In the genomic region with DNA sequence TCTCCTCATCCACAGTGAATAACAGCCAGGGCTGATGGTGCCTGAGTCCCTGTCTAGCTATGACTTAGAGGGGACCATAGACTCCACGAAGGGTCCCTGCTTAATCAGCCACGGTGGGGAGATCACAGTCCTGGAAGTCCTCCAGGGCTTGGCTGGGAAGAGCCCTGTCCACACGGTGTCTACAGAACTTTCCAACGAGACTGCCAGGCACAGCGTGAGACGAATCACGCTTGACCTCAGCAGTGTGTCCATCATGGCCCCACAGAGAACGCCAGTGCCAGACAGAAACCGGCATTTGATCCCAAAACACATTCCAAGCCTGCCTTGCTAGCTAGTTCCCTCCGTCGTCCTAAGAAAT, we compare ENCODE assay signal across 19 cellular contexts.
DNase-seq lines count a peak whose midpoint lies in the region; ATAC-seq, FAIRE-seq and TF ChIP-seq lines count a peak whose summit lies in the region.
"Had no signal": no experiment of that assay in that cellular context is flagged by ENCODE, and none has a peak within 500 bp of the region (broad histone marks: within the 10 kb centered on the region; RNA-seq: fewer than 3 reads in every experiment).

No MANE protein-coding gene starts in this region.

- H3K4me1 Mint-ChIP-seq in activated CD8-positive, alpha-beta T cell treated with anti-CD3 and anti-CD28 coated beads, Interleukin-2, amount 10 ng/mL, durations not matched to agents 7 days and 5 days (ENCODE audit: low read depth): peaks cover 4% of the 10 kb centered on the region

- H3K9me2 ChIP-seq in OCI-LY7 (ENCODE audit: insufficient read depth, low read length): no peaks in the 10 kb centered on the region

- no peak for TF ChIP-seq CTCF in choroid plexus epithelial cell (conservative IDR thresholded peaks at IDR 0.05; ENCODE audit: low read depth, low read length)
- TF ChIP-seq CTCF in HepG2 (CRISPR knock-in tag; IDR thresholded peaks at IDR 0.05): no peak
- no peak for TF ChIP-seq CTCF in upper lobe of right lung (IDR thresholded peaks at IDR 0.05)
- TF ChIP-seq CTCF in OCI-LY7 (conservative IDR thresholded peaks at IDR 0.05; ENCODE audit: low read length): no peak

- POLR2A ChIA-PET in HepG2 (lab: Yijun Ruan, JAX): no interaction called here
- POLR2A ChIA-PET in activated CD8-positive, alpha-beta T cell treated with anti-CD3 and anti-CD28 coated beads, Interleukin-2, amount 10 ng/mL, durations not matched to agents 7 days and 5 days (lab: Charles Lee): no interaction called here
- POLR2A ChIA-PET in OCI-LY7 (lab: Charles Lee): no interaction called here

- TF ChIP-seq RAD21 in HepG2 (CRISPR knock-in tag; IDR thresholded peaks at IDR 0.05): no peak

- H3K27ac ChIP-seq in HepG2 (ENCODE audit: extremely low read length, insufficient read depth, low read length) (no peak overlapping the region), upper lobe of right lung (no peak overlapping the region), caudate nucleus (ENCODE audit: low read depth, low read length) (no peak overlapping the region), OCI-LY7 (ENCODE audit: low read depth, low read length, poor library complexity, severe bottlenecking) (no peak overlapping the region)
- H3K27ac ChIP-seq: psoas muscle, skin epidermis, transverse colon had no signal

- H3K36me3 ChIP-seq in HepG2 (replicated peaks in 1 of 2; ENCODE audit: control insufficient read depth in 1 of 2, insufficient read depth in 2 of 2, low read length in 2 of 2) (peaks cover 15 to 62% of the 10 kb centered on the region in 2 experiments; a peak in 4 of 5 replicates), upper lobe of right lung (peaks cover 15% of the 10 kb centered on the region), OCI-LY7 (ENCODE audit: insufficient read depth, low read length) (peaks cover 20% of the 10 kb centered on the region; the same call in 1 of the 2 replicates)

- no peak overlapping the region for H3K27ac Mint-ChIP-seq in activated CD8-positive, alpha-beta T cell treated with anti-CD3 and anti-CD28 coated beads, Interleukin-2, amount 10 ng/mL, durations not matched to agents 7 days and 5 days
- H3K27ac Mint-ChIP-seq: activated CD8-positive, alpha-beta T cell treated with anti-CD3 and anti-CD28 coated beads for 36 hours; T-helper 17 cell had no signal

- CTCF ChIA-PET in HepG2 (lab: Yijun Ruan, JAX; ENCODE audit: low intra/inter-chr PET ratio, low total read pairs): interaction anchor here (0.7 to 1.1 kb wide), 2 partner anchors 57 to 64 kb away, joined by 3 read pairs; no protein-coding TSS in a partner anchor
- CTCF ChIA-PET in activated CD8-positive, alpha-beta T cell treated with anti-CD3 and anti-CD28 coated beads, Interleukin-2, amount 10 ng/mL, durations not matched to agents 7 days and 5 days (lab: Charles Lee): interaction anchor here (1.0 to 1.8 kb wide), 5 partner anchors 17 to 81 kb away, joined by 3 to 5 read pairs (median 4); no protein-coding TSS in a partner anchor
- CTCF ChIA-PET in OCI-LY7 (lab: Charles Lee; ENCODE audit: unreplicated experiment): no interaction called here

- H3K36me3 Mint-ChIP-seq in activated CD8-positive, alpha-beta T cell treated with anti-CD3 and anti-CD28 coated beads, Interleukin-2, amount 10 ng/mL, durations not matched to agents 7 days and 5 days (ENCODE audit: low read depth): no peaks in the 10 kb centered on the region

- H3K4me2 ChIP-seq in HepG2 (ENCODE audit: low read depth, low read length) (no peak overlapping the region), OCI-LY7 (ENCODE audit: low read length) (no peak overlapping the region)

- H3K4me3 ChIP-seq in choroid plexus epithelial cell (ENCODE audit: low read depth, low read length) (no peak overlapping the region), HepG2 (replicated peaks in 1 of 3; ENCODE audit: insufficient read depth in 1 of 3, low read depth in 2 of 3, low read length in 3 of 3) (no peak overlapping the region), upper lobe of right lung (no peak overlapping the region), OCI-LY7 (ENCODE audit: low read depth, low read length, poor library complexity, severe bottlenecking) (no peak overlapping the region)
- H3K4me3 ChIP-seq: K562, psoas muscle, skin epidermis, transverse colon had no signal

- WGBS in HepG2 (ENCODE audit: low lambda C conversion rate): 89% methylated on average over 3 of the region's 11 CpGs

- intact Hi-C loops in Right ventricle myocardium superior (cut with DNase I): loop anchor here (5.0 kb wide), 1 partner anchor 39 kb away; no protein-coding TSS in a partner anchor
- intact Hi-C loops in left cardiac atrium (cut with DNase I): loop anchor here (5.0 to 10.0 kb wide), 2 partner anchors 62 to 84 kb away; no protein-coding TSS in a partner anchor
- intact Hi-C loops in HepG2 (cut with micrococcal nuclease; ENCODE audit: unreplicated experiment): loop anchor here (5.0 kb wide), 3 partner anchors 39 to 84 kb away; no protein-coding TSS in a partner anchor
- intact Hi-C loops in upper lobe of right lung (cut with DNase I): loop anchor here (2.0 kb wide), 1 partner anchor 40 kb away; no protein-coding TSS in a partner anchor
- intact Hi-C loops in OCI-LY7 (cut with micrococcal nuclease; ENCODE audit: unreplicated experiment): loop anchor here (2.0 to 10.0 kb wide), 3 partner anchors 39 to 412 kb away; no protein-coding TSS in a partner anchor

- H3K27me3 ChIP-seq in HepG2 (ENCODE audit: control insufficient read depth in 1 of 2, insufficient read depth in 2 of 2, low read length in 2 of 2): no peaks in the 10 kb centered on the region
- no peaks in the 10 kb centered on the region for H3K27me3 ChIP-seq in upper lobe of right lung
- H3K27me3 ChIP-seq: transverse colon had no signal

- TF ChIP-seq EP300 in HepG2 (IDR thresholded peaks at IDR 0.05; ENCODE audit: low read depth in 2 of 2, low read length in 2 of 2) (no peak), HepG2 (CRISPR knock-in tag; IDR thresholded peaks at IDR 0.05; ENCODE audit: borderline replicate concordance) (no peak)

- no peaks in the 10 kb centered on the region for H3K27me3 Mint-ChIP-seq in activated CD8-positive, alpha-beta T cell treated with anti-CD3 and anti-CD28 coated beads, Interleukin-2, amount 10 ng/mL, durations not matched to agents 7 days and 5 days (ENCODE audit: low read depth)
- H3K27me3 Mint-ChIP-seq: activated CD8-positive, alpha-beta T cell treated with anti-CD3 and anti-CD28 coated beads for 36 hours; CD8-positive, alpha-beta memory T cell; T-helper 17 cell had no signal

- H3K4me1 ChIP-seq in HepG2 (ENCODE audit: insufficient read depth, low read length): no peaks in the 10 kb centered on the region
- H3K4me1 ChIP-seq in upper lobe of right lung: peaks cover 10% of the 10 kb centered on the region
- H3K4me1 ChIP-seq in OCI-LY7 (ENCODE audit: insufficient read depth, low read length, poor library complexity, severe bottlenecking): no peaks in the 10 kb centered on the region
- H3K4me1 ChIP-seq: psoas muscle had no signal

- H3K9ac ChIP-seq in HepG2 (ENCODE audit: insufficient read depth, low read depth, low read length): no peak overlapping the region

- H2AFZ ChIP-seq in HepG2 (ENCODE audit: low read length) (no peak overlapping the region), OCI-LY7 (ENCODE audit: low read length) (no peak overlapping the region)

- H3K9me3 ChIP-seq in HepG2 (ENCODE audit: low read length) (no peaks in the 10 kb centered on the region), upper lobe of right lung (no peaks in the 10 kb centered on the region), OCI-LY7 (ENCODE audit: low read length) (no peaks in the 10 kb centered on the region)
- H3K9me3 ChIP-seq: psoas muscle, transverse colon had no signal

- H4K20me1 ChIP-seq in HepG2 (ENCODE audit: insufficient read depth, low read length): peaks cover 16% of the 10 kb centered on the region; the same call in 1 of the 2 replicates
- H4K20me1 ChIP-seq in OCI-LY7 (ENCODE audit: insufficient read depth, low read length): no peaks in the 10 kb centered on the region

- DNase-seq in Right ventricle myocardium superior (peak; percentile 40), left cardiac atrium (no peak), choroid plexus epithelial cell (ENCODE audit: low read depth) (peak; percentile 13), HepG2 (ENCODE audit: low spot score) (no peak), upper lobe of right lung (peak; percentile 31), caudate nucleus (lab: John Stamatoyannopoulos, UW) (no peak), OCI-LY7 (ENCODE audit: low spot score) (no peak)
- DNase-seq in activated CD8-positive, alpha-beta T cell treated with anti-CD3 and anti-CD28 coated beads, Interleukin-2, amount 10 ng/mL, durations not matched to agents 7 days and 5 days: no peak
- DNase-seq: DMS153 had no signal

- peak; percentile 52 for ATAC-seq in Right ventricle myocardium superior (ENCODE audit: poor library complexity)
- no peak for ATAC-seq in left cardiac atrium
- peak; percentile 5; the same call in 1 of the 3 replicates for ATAC-seq in HepG2
- ATAC-seq in upper lobe of right lung: no peak
- no peak for ATAC-seq in activated CD8-positive, alpha-beta T cell treated with anti-CD3 and anti-CD28 coated beads, Interleukin-2, amount 10 ng/mL, durations not matched to agents 7 days and 5 days

- H3K9me3 Mint-ChIP-seq in activated CD8-positive, alpha-beta T cell treated with anti-CD3 and anti-CD28 coated beads, Interleukin-2, amount 10 ng/mL, durations not matched to agents 7 days and 5 days (ENCODE audit: insufficient read depth): no peaks in the 10 kb centered on the region
- H3K9me3 Mint-ChIP-seq: activated CD8-positive, alpha-beta T cell treated with anti-CD3 and anti-CD28 coated beads for 36 hours; CD8-positive, alpha-beta memory T cell had no signal

- peaks cover 5% of the 10 kb centered on the region for H3K79me2 ChIP-seq in HepG2 (ENCODE audit: insufficient read depth, low read length)
- H3K79me2 ChIP-seq in OCI-LY7 (ENCODE audit: insufficient read depth, low read depth, low read length): no peaks in the 10 kb centered on the region

- BruUV-seq in HepG2 (replicated peaks; lab: Mats Ljungman, UMichigan) (no TSS peak), OCI-LY7 (replicated peaks; lab: Mats Ljungman, UMichigan) (no TSS peak)

- no peak for FAIRE-seq in HepG2 (lab: Jason Lieb, UNC)
- FAIRE-seq: A204.1, H54, K562, RCC 7860 had no signal

- no peak for TF ChIP-seq POLR2A in HepG2 (IDR thresholded peaks at IDR 0.05; ENCODE audit: insufficient read depth in 1 of 2, low read depth in 2 of 2, low read length in 2 of 2)

- in situ Hi-C loops in HepG2 (cut with HindIII; ENCODE audit: extremely low pct_ligation_motif_present, low pct_unique_long_range_greater_than_20kb): no loop called here

- no peak overlapping the region for H3K4me3 Mint-ChIP-seq in activated CD8-positive, alpha-beta T cell treated with anti-CD3 and anti-CD28 coated beads, Interleukin-2, amount 10 ng/mL, durations not matched to agents 7 days and 5 days
- H3K4me3 Mint-ChIP-seq: activated CD8-positive, alpha-beta T cell treated with anti-CD3 and anti-CD28 coated beads for 36 hours; CD8-positive, alpha-beta memory T cell; T-helper 17 cell had no signal

TF ChIP-seq in HepG2, 621 proteins besides CTCF, POLR2A, EP300 and RAD21 (continues in another document):
- TF ChIP-seq ZNF20 (CRISPR knock-in tag; IDR thresholded peaks at IDR 0.05) (no peak), SP5 (CRISPR knock-in tag; IDR thresholded peaks at IDR 0.05; ENCODE audit: borderline replicate concordance, low read depth) (no peak)

Comparison
In these comparisons a context has a peak if more than half of its experiments do, and no peak if none do; other contexts are left out.
1. ATAC-seq: peak in Right ventricle myocardium superior (single experiment) and HepG2 (single experiment); none in left cardiac atrium (0 of 2), upper lobe of right lung (single experiment) and activated CD8-positive, alpha-beta T cell treated with anti-CD3 and anti-CD28 coated beads, Interleukin-2, amount 10 ng/mL, durations not matched to agents 7 days and 5 days (single experiment).
2. DNase-seq: peak in Right ventricle myocardium superior (single experiment), choroid plexus epithelial cell (single experiment) and upper lobe of right lung (single experiment); none in left cardiac atrium (single experiment), HepG2 (single experiment), activated CD8-positive, alpha-beta T cell treated with anti-CD3 and anti-CD28 coated beads, Interleukin-2, amount 10 ng/mL, durations not matched to agents 7 days and 5 days (single experiment), caudate nucleus (0 of 61) and OCI-LY7 (single experiment).